In the genomic region with DNA sequence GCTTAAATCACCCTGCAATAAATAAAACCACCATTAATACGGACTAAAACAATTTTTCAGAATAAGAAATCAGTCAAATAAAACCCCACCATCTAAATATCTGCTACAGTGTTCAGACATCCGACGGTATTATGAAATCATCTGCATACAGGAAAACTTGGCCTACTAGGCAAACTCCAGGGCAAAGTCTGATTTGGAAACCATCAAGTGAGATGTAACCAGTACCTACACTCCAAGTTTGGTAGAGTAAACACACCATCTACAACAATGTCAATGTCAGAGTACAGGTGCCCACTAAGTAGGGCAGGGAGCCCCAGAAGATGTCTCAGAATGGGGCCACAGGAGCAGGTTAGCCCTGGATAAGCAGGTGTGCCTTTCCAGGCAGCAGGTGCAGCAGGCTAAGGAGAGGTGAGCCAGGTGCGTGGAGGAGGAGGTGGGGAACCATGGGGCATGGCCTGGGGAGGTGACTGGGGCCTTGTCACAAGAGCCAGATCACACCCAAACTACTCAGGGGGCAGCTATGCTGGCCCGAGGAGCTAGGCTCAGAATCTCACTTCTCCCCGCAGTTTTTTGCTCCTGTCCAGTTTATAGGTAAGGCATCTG, we compare ENCODE assay signal across 9 cellular contexts. TPM values are rescaled to one million over a fixed set of nuclear protein-coding genes. Genes with fewer than 3 reads are reported as not detected.
DNase-seq lines count a peak whose midpoint lies in the region; TF ChIP-seq lines count a peak whose summit lies in the region.
"Had no signal": no experiment of that assay in that cellular context is flagged by ENCODE, and none has a peak within 500 bp of the region (broad histone marks: within the 10 kb centered on the region; RNA-seq: fewer than 3 reads in every experiment).

No MANE protein-coding gene starts in this region.

- peaks cover 91% of the 10 kb centered on the region for H3K4me1 Mint-ChIP-seq in activated T-cell treated with anti-CD3 and anti-CD28 coated beads, Interleukin-2, amount 50 U/mL, for 24 hours (ENCODE audit: low read depth)

- H3K4me3 ChIP-seq in muscle layer of colon (ENCODE audit: low read depth in 1 of 2, low read length in 2 of 2): no peak overlapping the region
- H3K4me3 ChIP-seq in tibial nerve: no peak overlapping the region
- no peak overlapping the region for H3K4me3 ChIP-seq in SJCRH30

- H3K36me3 Mint-ChIP-seq in activated T-cell treated with anti-CD3 and anti-CD28 coated beads, Interleukin-2, amount 50 U/mL, for 24 hours (ENCODE audit: low read depth): peaks cover 51% of the 10 kb centered on the region

- H3K27me3 ChIP-seq in muscle layer of colon (ENCODE audit: control insufficient read depth in 1 of 2, insufficient read depth in 2 of 2, low read length in 2 of 2): no peaks in the 10 kb centered on the region
- H3K27me3 ChIP-seq in tibial nerve: no peaks in the 10 kb centered on the region
- no peaks in the 10 kb centered on the region for H3K27me3 ChIP-seq in SJCRH30

- in situ Hi-C loops in GM13976 (cut with MboI; ENCODE audit: low sequenced_read_pairs, unreplicated experiment): no loop called here

- H3K4me1 ChIP-seq in muscle layer of colon (ENCODE audit: insufficient read depth, low read length): peaks cover 97% of the 10 kb centered on the region
- H3K4me1 ChIP-seq in tibial nerve: peaks cover 0 to 97% (median 64%) of the 10 kb centered on the region in 4 donors
- no peaks in the 10 kb centered on the region for H3K4me1 ChIP-seq in SJCRH30

- H3K9me3 ChIP-seq in muscle layer of colon (ENCODE audit: low read length) (no peaks in the 10 kb centered on the region), tibial nerve (no peaks in the 10 kb centered on the region), SJCRH30 (replicated peaks) (no peaks in the 10 kb centered on the region)

- no peaks in the 10 kb centered on the region for H3K9me3 Mint-ChIP-seq in activated T-cell treated with anti-CD3 and anti-CD28 coated beads, Interleukin-2, amount 50 U/mL, for 24 hours

- TF ChIP-seq EP300 in tibial nerve (IDR thresholded peaks at IDR 0.05): no peak

- no peaks in the 10 kb centered on the region for H3K27me3 Mint-ChIP-seq in activated T-cell treated with anti-CD3 and anti-CD28 coated beads, Interleukin-2, amount 50 U/mL, for 24 hours

- H3K9ac ChIP-seq in muscle layer of colon (ENCODE audit: low read length): peak overlapping the region; percentile 4

- H3K36me3 ChIP-seq in muscle layer of colon (ENCODE audit: insufficient read depth, low read length): no peaks in the 10 kb centered on the region
- no peaks in the 10 kb centered on the region for H3K36me3 ChIP-seq in tibial nerve
- no peaks in the 10 kb centered on the region for H3K36me3 ChIP-seq in SJCRH30

- no peak for DNase-seq in activated T-cell treated with anti-CD3 and anti-CD28 coated beads, Interleukin-2, amount 50 U/mL, for 24 hours
- DNase-seq in activated T-cell treated with anti-CD3 and anti-CD28 coated beads for 4 hours (no peak), tibial nerve (ENCODE audit: low spot score in 2 of 2) (no peak), GM13976 (ENCODE audit: low spot score) (no peak), SJCRH30 (no peak)
- no peak for DNase-seq in activated CD4-positive, alpha-beta T cell treated with anti-CD3 and anti-CD28 coated beads, Interleukin-2, amount 50 U/mL, for 4 hours
- DNase-seq: head of caudate nucleus had no signal

- H3K27ac ChIP-seq in adipose tissue (ENCODE audit: low read depth, low read length) (peak overlapping the region; percentile 13), muscle layer of colon (ENCODE audit: low read depth, low read length) (peak overlapping the region; percentile 94), tibial nerve (peak overlapping the region; percentile 7 to 79 (median 67)), SJCRH30 (no peak overlapping the region)

- TF ChIP-seq CTCF in tibial nerve (IDR thresholded peaks at IDR 0.05) (no peak), GM13976 (IDR thresholded peaks at IDR 0.05; ENCODE audit: borderline replicate concordance, control extremely low read depth, extremely low read depth, insufficient read depth, missing control alignments) (no peak)

- 61 to 77% (median 73%) methylated on average over 6 of the region's 6 CpGs for WGBS in adipose tissue, 3 donors
- 81 to 88% methylated on average over 6 of the region's 6 CpGs for WGBS in tibial nerve, 2 donors

- H3K4me3 Mint-ChIP-seq in activated T-cell treated with anti-CD3 and anti-CD28 coated beads, Interleukin-2, amount 50 U/mL, for 24 hours: no peak overlapping the region

- no peak for TF ChIP-seq POLR2A in tibial nerve (IDR thresholded peaks at IDR 0.05)

- peak overlapping the region; percentile 63 for H3K27ac Mint-ChIP-seq in activated T-cell treated with anti-CD3 and anti-CD28 coated beads, Interleukin-2, amount 50 U/mL, for 24 hours

RNA-seq across cellular contexts. Expression of gene CAPZB, which starts 59.6 kb away (rescaled TPM):
- polyA plus RNA-seq in adipose tissue: 100 to 1,000 TPM in 2 of 3 donors, 10 to 100 TPM in 1; 69.7 to 265 (median 214) TPM
- 100 to 1,000 TPM in 1 of 4 donors, 10 to 100 TPM in 3; 58.2 to 109 (median 96.7) TPM for total RNA-seq in tibial nerve
- total RNA-seq in SJCRH30 (2014; rRNA removed; shearing (Covaris generic)): 81.9 and 99.7 TPM in 2 replicates
